In genomic region chr6:52664185-52664990, GRCh38 we compare ENCODE assay signal across 1 cellular context.
TF ChIP-seq lines count a peak whose summit lies in the region.

No MANE protein-coding gene starts in this region.

TF ChIP-seq in K562, 482 proteins besides CTCF, POLR2A, EP300 and RAD21 (continued from another document and continues in another):
- TF ChIP-seq E2F8 (IDR thresholded peaks at IDR 0.05; ENCODE audit: low read depth, partially characterized antibody) (no peak), ZNF398 (CRISPR knock-in tag; IDR thresholded peaks at IDR 0.05) (no peak), TEAD4 (IDR thresholded peaks at IDR 0.05; ENCODE audit: low read length) (peak; percentile 22; the same call in 1 of the 2 replicates), TEAD4 (CRISPR knock-in tag; IDR thresholded peaks at IDR 0.05; ENCODE audit: borderline replicate concordance) (no peak), ZBTB1 (CRISPR knock-in tag; IDR thresholded peaks at IDR 0.05; ENCODE audit: borderline replicate concordance, low read depth) (no peak), RAD51 (IDR thresholded peaks at IDR 0.05; ENCODE audit: borderline replicate concordance, low read depth) (no peak), ZNF282 (CRISPR knock-in tag; IDR thresholded peaks at IDR 0.05) (no peak), ZNF584 (CRISPR knock-in tag; IDR thresholded peaks at IDR 0.05; ENCODE audit: low read depth) (no peak), ZNF134 (CRISPR knock-in tag; conservative IDR thresholded peaks at IDR 0.05) (no peak), EWSR1 (IDR thresholded peaks at IDR 0.05; ENCODE audit: borderline replicate concordance, low read depth, partially characterized antibody) (no peak), ZNF77 (CRISPR knock-in tag; IDR thresholded peaks at IDR 0.05) (no peak), ZNF699 (CRISPR knock-in tag; IDR thresholded peaks at IDR 0.05; ENCODE audit: insufficient replicate concordance) (no peak), SMAD2 (IDR thresholded peaks at IDR 0.05; ENCODE audit: low read depth, low read length) (no peak), ZBTB49 (CRISPR knock-in tag; IDR thresholded peaks at IDR 0.05; ENCODE audit: borderline replicate concordance) (no peak), GTF2A2 (tag; IDR thresholded peaks at IDR 0.05) (peak; percentile 90), CREB3 (tag; conservative IDR thresholded peaks at IDR 0.05; ENCODE audit: low read depth) (no peak), SMAD3 (CRISPR knock-in tag; conservative IDR thresholded peaks at IDR 0.05) (no peak), HDAC8 (tag; IDR thresholded peaks at IDR 0.05) (no peak), ZNF140 (CRISPR knock-in tag; IDR thresholded peaks at IDR 0.05) (no peak), ZC3H8 (IDR thresholded peaks at IDR 0.05) (no peak), E2F6 (IDR thresholded peaks at IDR 0.05; ENCODE audit: borderline replicate concordance in 1 of 2, extremely low read depth in 1 of 2, insufficient read depth in 1 of 2, insufficient read length in 1 of 2, low read depth in 1 of 2, low read length in 1 of 2, poor library complexity in 1 of 2, severe bottlenecking in 1 of 2) (peak; percentile 62 to 82), FOXM1 (IDR thresholded peaks at IDR 0.05; ENCODE audit: low read depth) (peak; percentile 45; the same call in 1 of the 2 replicates), FOXM1 (CRISPR knock-in tag; IDR thresholded peaks at IDR 0.05; ENCODE audit: low read depth) (0 out of 2 replicates have a peak, but pooled peaks have one; percentile 51), ARID4B (CRISPR knock-in tag; IDR thresholded peaks at IDR 0.05) (no peak; the same call in 1 of the 2 replicates), MAFK (IDR thresholded peaks at IDR 0.05; ENCODE audit: low read length) (no peak), CREB1 (IDR thresholded peaks at IDR 0.05) (0 out of 2 replicates have a peak, but pooled peaks have one; percentile 33), CREB1 (CRISPR knock-in tag; IDR thresholded peaks at IDR 0.05) (no peak; the same call in 1 of the 2 replicates), CREM (IDR thresholded peaks at IDR 0.05; ENCODE audit: low read depth) (peak; percentile 36; the same call in 1 of the 2 replicates), ERF (CRISPR knock-in tag; IDR thresholded peaks at IDR 0.05) (no peak), WHSC1 (IDR thresholded peaks at IDR 0.05; ENCODE audit: low read length) (no peak), NCOA1 (IDR thresholded peaks at IDR 0.05; ENCODE audit: low read depth) (no peak), U2AF2 (optimal IDR thresholded peaks at IDR 0.05; ENCODE audit: low read depth, low read length) (no peak), KLF6 (CRISPR knock-in tag; IDR thresholded peaks at IDR 0.05; ENCODE audit: borderline replicate concordance) (no peak), ETV5 (CRISPR knock-in tag; IDR thresholded peaks at IDR 0.05; ENCODE audit: low read depth) (0 out of 2 replicates have a peak, but pooled peaks have one; percentile 50), ZNF76 (CRISPR knock-in tag; IDR thresholded peaks at IDR 0.05; ENCODE audit: borderline replicate concordance) (no peak), BHLHE40 (IDR thresholded peaks at IDR 0.05; ENCODE audit: low read length) (no peak), ZNF280B (CRISPR knock-in tag; IDR thresholded peaks at IDR 0.05) (no peak), ATF4 (CRISPR knock-in tag; IDR thresholded peaks at IDR 0.05) (0 out of 2 replicates have a peak, but pooled peaks have one; percentile 21), ILK (tag; IDR thresholded peaks at IDR 0.05; ENCODE audit: borderline replicate concordance, low read depth) (no peak), DMBX1 (CRISPR knock-in tag; IDR thresholded peaks at IDR 0.05; ENCODE audit: borderline replicate concordance) (peak; percentile 44; the same call in 1 of the 2 replicates), SIRT6 (IDR thresholded peaks at IDR 0.05; ENCODE audit: low read depth, low read length) (no peak), MTA2 (IDR thresholded peaks at IDR 0.05; ENCODE audit: low read depth) (no peak), MTA3 (IDR thresholded peaks at IDR 0.05; ENCODE audit: borderline replicate concordance) (peak; percentile 99), FOXK2 (conservative IDR thresholded peaks at IDR 0.05 in 1 of 2, IDR thresholded peaks at IDR 0.05 in 1 of 2; ENCODE audit: low read depth in 2 of 2) (no peak), PREB (CRISPR knock-in tag; IDR thresholded peaks at IDR 0.05) (no peak), HMG20A (CRISPR knock-in tag; conservative IDR thresholded peaks at IDR 0.05) (no peak), NCOA2 (IDR thresholded peaks at IDR 0.05; ENCODE audit: partially characterized antibody in 2 of 2) (no peak), EGR1 (conservative IDR thresholded peaks at IDR 0.05) (no peak), THAP7 (CRISPR knock-in tag; IDR thresholded peaks at IDR 0.05) (no peak), ZFP1 (CRISPR knock-in tag; IDR thresholded peaks at IDR 0.05) (no peak), SAP30 (IDR thresholded peaks at IDR 0.05; ENCODE audit: borderline replicate concordance, insufficient read depth, low read depth, low read length, poor library complexity, severe bottlenecking) (peak; percentile 62), CHD2 (IDR thresholded peaks at IDR 0.05; ENCODE audit: low read depth, low read length) (peak; percentile 77)
